ENCODE assay signal across 1 cellular context in genomic region chr6:152314483-152314832, GRCh38.
TF ChIP-seq lines count a peak whose summit lies in the region.

No MANE protein-coding gene starts in this region.

TF ChIP-seq in endothelial cell of umbilical vein, 7 proteins besides CTCF, POLR2A, EP300 and RAD21:
- no peak for TF ChIP-seq MAX (IDR thresholded peaks at IDR 0.05; ENCODE audit: insufficient read depth, insufficient read length)
- TF ChIP-seq MYC (IDR thresholded peaks at IDR 0.05; ENCODE audit: low read depth, low read length): no peak
- no peak for TF ChIP-seq EZH2 (IDR thresholded peaks at IDR 0.05; ENCODE audit: borderline replicate concordance, low read depth, low read length, severe bottlenecking)
- TF ChIP-seq JUN (IDR thresholded peaks at IDR 0.05; ENCODE audit: borderline replicate concordance, insufficient read depth, insufficient read length, low read depth): no peak
- no peak for TF ChIP-seq POLR2AphosphoS5 (IDR thresholded peaks at IDR 0.05; ENCODE audit: insufficient read depth, low read depth, low read length)
- TF ChIP-seq FOS (IDR thresholded peaks at IDR 0.05; ENCODE audit: borderline replicate concordance, insufficient read depth, low read length): no peak
- TF ChIP-seq GATA2 (IDR thresholded peaks at IDR 0.05; ENCODE audit: insufficient read depth, insufficient read length, low read depth, low read length): no peak
